24 cellular contexts compared by ENCODE assay signal in genomic region chr12:12153596-12153995, GRCh38.
"Had no signal": no experiment of that assay in that cellular context is flagged by ENCODE, and none has a peak within 500 bp of the region (broad histone marks: within the 10 kb centered on the region; RNA-seq: fewer than 3 reads in every experiment).

No MANE protein-coding gene starts in this region.

- DNase-seq: activated B cell treated with CpG ODN at 0.5 μM for 24 hours; activated CD4-positive, alpha-beta T cell treated with anti-CD3 and anti-CD28 coated beads for 36 hours; activated CD4-positive, alpha-beta T cell treated with anti-CD3 and anti-CD28 coated beads, Interleukin-2, amount 50 U/mL, for 4 hours; activated CD8-positive, alpha-beta memory T cell treated with anti-CD3 and anti-CD28 coated beads for 24 hours; activated CD8-positive, alpha-beta memory T cell treated with anti-CD3 and anti-CD28 coated beads, Interleukin-2, amount 50 U/mL, for 4 hours; activated T-cell treated with anti-CD3 and anti-CD28 coated beads, Interleukin-2, amount 50 U/mL, for 24 hours; aorta; brain microvascular endothelial cell; central memory CD4-positive, alpha-beta T cell; effector memory CD4-positive, alpha-beta T cell; gastrocnemius medialis; left ventricle myocardium superior; mammary epithelial cell; midbrain; natural killer cell; psoas muscle; right cardiac atrium; stimulated activated CD4-positive, alpha-beta T cell treated with anti-CD3 and anti-CD28 coated beads, Interleukin-12 subunit alpha, Interleukin-12 subunit beta, amount 100 ng/mL, for 4 hours; stimulated activated naive CD8-positive, alpha-beta T cell treated with anti-CD3 and anti-CD28 coated beads, Interleukin-15, amount 100 ng/mL, for 72 hours had no signal

- H3K4me3 ChIP-seq: esophagus muscularis mucosa, gastrocnemius medialis, psoas muscle, suprapubic skin, tibial nerve had no signal

- H3K4me1 Mint-ChIP-seq: activated B cell treated with CpG ODN at 0.5 μM for 24 hours; activated CD4-positive, alpha-beta T cell treated with anti-CD3 and anti-CD28 coated beads for 36 hours; activated T-helper 17 cell treated with anti-CD3 and anti-CD28 coated beads, Interleukin-2, amount 50 U/mL, for 72 hours; natural killer cell; stimulated activated naive CD8-positive, alpha-beta T cell treated with anti-CD3 and anti-CD28 coated beads, Interleukin-15, amount 100 ng/mL, for 72 hours had no signal

- H3K9me3 Mint-ChIP-seq: activated B cell treated with CpG ODN at 0.5 μM for 24 hours; activated naive CD4-positive, alpha-beta T cell treated with anti-CD3 and anti-CD28 coated beads, Interleukin-2, amount 50 U/mL, for 72 hours; activated T-cell treated with anti-CD3 and anti-CD28 coated beads, Interleukin-2, amount 50 U/mL, for 24 hours; activated T-helper 17 cell treated with anti-CD3 and anti-CD28 coated beads, Interleukin-2, amount 50 U/mL, for 72 hours; natural killer cell; stimulated activated naive CD8-positive, alpha-beta T cell treated with anti-CD3 and anti-CD28 coated beads, Interleukin-15, amount 100 ng/mL, for 72 hours had no signal

- H3K27me3 ChIP-seq: brain microvascular endothelial cell, esophagus muscularis mucosa, gastrocnemius medialis, suprapubic skin, tibial nerve had no signal

- ATAC-seq: activated CD4-positive, alpha-beta T cell treated with anti-CD3 and anti-CD28 coated beads for 36 hours; activated naive CD4-positive, alpha-beta T cell treated with anti-CD3 and anti-CD28 coated beads, Interleukin-2, amount 50 U/mL, for 72 hours; activated T-helper 17 cell treated with anti-CD3 and anti-CD28 coated beads, Interleukin-2, amount 50 U/mL, for 72 hours; gastrocnemius medialis; left ventricle myocardium superior; natural killer cell; psoas muscle; right cardiac atrium; stimulated activated naive CD8-positive, alpha-beta T cell treated with anti-CD3 and anti-CD28 coated beads, Interleukin-15, amount 100 ng/mL, for 72 hours had no signal

- H3K27ac Mint-ChIP-seq: activated B cell treated with CpG ODN at 0.5 μM for 24 hours; activated CD4-positive, alpha-beta T cell treated with anti-CD3 and anti-CD28 coated beads for 36 hours; activated naive CD4-positive, alpha-beta T cell treated with anti-CD3 and anti-CD28 coated beads, Interleukin-2, amount 50 U/mL, for 72 hours; activated T-cell treated with anti-CD3 and anti-CD28 coated beads, Interleukin-2, amount 50 U/mL, for 24 hours; activated T-helper 17 cell treated with anti-CD3 and anti-CD28 coated beads, Interleukin-2, amount 50 U/mL, for 72 hours; natural killer cell; stimulated activated naive CD8-positive, alpha-beta T cell treated with anti-CD3 and anti-CD28 coated beads, Interleukin-15, amount 100 ng/mL, for 72 hours had no signal

- H3K36me3 Mint-ChIP-seq: activated naive CD4-positive, alpha-beta T cell treated with anti-CD3 and anti-CD28 coated beads, Interleukin-2, amount 50 U/mL, for 72 hours; natural killer cell had no signal

- H3K9me3 ChIP-seq: esophagus muscularis mucosa, gastrocnemius medialis, psoas muscle, suprapubic skin, tibial nerve had no signal

- H3K27me3 Mint-ChIP-seq: activated B cell treated with CpG ODN at 0.5 μM for 24 hours; activated CD4-positive, alpha-beta T cell treated with anti-CD3 and anti-CD28 coated beads for 36 hours; activated T-cell treated with anti-CD3 and anti-CD28 coated beads, Interleukin-2, amount 50 U/mL, for 24 hours; activated T-helper 17 cell treated with anti-CD3 and anti-CD28 coated beads, Interleukin-2, amount 50 U/mL, for 72 hours; stimulated activated naive CD8-positive, alpha-beta T cell treated with anti-CD3 and anti-CD28 coated beads, Interleukin-15, amount 100 ng/mL, for 72 hours had no signal

- H3K4me3 Mint-ChIP-seq: activated B cell treated with CpG ODN at 0.5 μM for 24 hours; activated CD4-positive, alpha-beta T cell treated with anti-CD3 and anti-CD28 coated beads for 36 hours; activated T-cell treated with anti-CD3 and anti-CD28 coated beads, Interleukin-2, amount 50 U/mL, for 24 hours; activated T-helper 17 cell treated with anti-CD3 and anti-CD28 coated beads, Interleukin-2, amount 50 U/mL, for 72 hours; natural killer cell; stimulated activated naive CD8-positive, alpha-beta T cell treated with anti-CD3 and anti-CD28 coated beads, Interleukin-15, amount 100 ng/mL, for 72 hours had no signal

- H3K4me1 ChIP-seq: esophagus muscularis mucosa, gastrocnemius medialis, psoas muscle, suprapubic skin had no signal

- H3K27ac ChIP-seq: brain microvascular endothelial cell, esophagus muscularis mucosa, gastrocnemius medialis, psoas muscle, suprapubic skin, tibial nerve had no signal
